9 cellular contexts compared by ENCODE assay signal in the genomic region with DNA sequence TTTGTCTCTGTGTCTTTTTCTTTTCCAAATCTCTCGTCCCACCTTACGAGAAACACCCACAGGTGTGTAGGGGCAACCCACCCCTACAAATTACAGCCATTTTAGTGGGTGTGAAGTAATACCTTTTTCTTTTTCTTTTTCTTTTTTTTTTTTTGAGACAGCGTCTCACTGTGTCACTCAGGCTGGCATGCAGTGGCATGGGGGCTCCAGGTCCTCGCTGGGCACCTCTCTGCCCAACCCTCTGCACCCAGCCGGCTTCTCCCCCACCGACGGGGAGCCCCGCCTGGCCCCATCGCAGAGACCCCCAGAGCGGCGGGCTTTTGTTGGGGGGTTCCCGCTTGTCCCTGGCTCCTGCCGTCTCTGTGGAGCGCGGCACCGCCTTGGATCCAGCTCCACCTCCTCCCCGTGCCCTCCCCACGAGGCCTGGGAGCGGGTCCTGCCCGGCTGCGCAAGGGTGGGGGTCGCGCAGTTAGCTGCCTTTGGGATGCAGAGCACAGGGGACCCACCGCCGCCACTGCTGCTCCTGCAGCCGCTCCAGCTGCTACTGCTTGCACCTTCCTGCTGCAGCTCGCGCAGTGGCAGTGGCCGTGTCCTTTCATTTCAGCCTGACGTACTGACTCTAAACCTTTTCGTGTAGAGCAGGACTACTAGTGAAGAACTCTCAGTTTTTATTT. TPM values are rescaled to one million over a fixed set of nuclear protein-coding genes. Genes with fewer than 3 reads are reported as not detected.
DNase-seq lines count a peak whose midpoint lies in the region; ATAC-seq and TF ChIP-seq lines count a peak whose summit lies in the region.
"Had no signal": no experiment of that assay in that cellular context is flagged by ENCODE, and none has a peak within 500 bp of the region (broad histone marks: within the 10 kb centered on the region; RNA-seq: fewer than 3 reads in every experiment).

No MANE protein-coding gene starts in this region.

- peak overlapping the region; percentile 98 for H3K27ac ChIP-seq in HUES48 (ENCODE audit: low read depth, low read length)
- no peak overlapping the region for H3K27ac ChIP-seq in cardiac muscle cell
- H3K27ac ChIP-seq in rectal smooth muscle tissue (ENCODE audit: low read depth, low read length), result no peak overlapping the region
- H3K27ac ChIP-seq: thyroid gland had no signal

- H3K27me3 ChIP-seq in HUES48 (ENCODE audit: control insufficient read depth, insufficient read depth, low read length), result no peaks in the 10 kb centered on the region
- peaks cover 15% of the 10 kb centered on the region for H3K27me3 ChIP-seq in cardiac muscle cell
- H3K27me3 ChIP-seq in rectal smooth muscle tissue (ENCODE audit: control insufficient read depth, insufficient read depth, low read length), result no peaks in the 10 kb centered on the region
- H3K27me3 ChIP-seq: thyroid gland had no signal

- peak; percentile 16 for DNase-seq in DMS 273 (lab: John Stamatoyannopoulos, UW; ENCODE audit: unreplicated experiment)
- DNase-seq in DMS 273 treated with DMSO at 0.1 percent for 48 hours (lab: John Stamatoyannopoulos, UW), result no peak
- DNase-seq in activated T-cell treated with anti-CD3 and anti-CD28 coated beads, Interleukin-2, amount 50 U/mL, for 72 hours, result peak; percentile 39 to 46
- peak in 1 of 2 donors; percentile 15 for DNase-seq in cardiac muscle cell (ENCODE audit: low read depth in 1 of 2, low spot score in 1 of 2)
- no peak for DNase-seq in DMS79 treated with DMSO at 0.1 percent for 48 hours (lab: John Stamatoyannopoulos, UW)

- H3K4me3 Mint-ChIP-seq in activated T-cell treated with anti-CD3 and anti-CD28 coated beads, Interleukin-2, amount 50 U/mL, for 72 hours, result peak overlapping the region; percentile 76 to 78

- H3K4me1 Mint-ChIP-seq in activated T-cell treated with anti-CD3 and anti-CD28 coated beads, Interleukin-2, amount 50 U/mL, for 72 hours (ENCODE audit: low read depth), result peaks cover 11% of the 10 kb centered on the region

- peaks cover 29% of the 10 kb centered on the region for H3K9me3 ChIP-seq in HUES48 (ENCODE audit: control insufficient read depth, insufficient read depth, low read length)
- H3K9me3 ChIP-seq in cardiac muscle cell (ENCODE audit: low read depth), result no peaks in the 10 kb centered on the region
- H3K9me3 ChIP-seq: thyroid gland had no signal

- peaks cover 1 to 11% of the 10 kb centered on the region in 2 donors for H3K9me3 Mint-ChIP-seq in activated T-cell treated with anti-CD3 and anti-CD28 coated beads, Interleukin-2, amount 50 U/mL, for 72 hours

- H3K9ac ChIP-seq in HUES48 (ENCODE audit: low read depth, low read length) (peak overlapping the region; percentile 71), rectal smooth muscle tissue (ENCODE audit: low read length) (no peak overlapping the region)

- no peaks in the 10 kb centered on the region for H3K27me3 Mint-ChIP-seq in activated T-cell treated with anti-CD3 and anti-CD28 coated beads, Interleukin-2, amount 50 U/mL, for 72 hours (ENCODE audit: low read depth)

- no peak for TF ChIP-seq CTCF in cardiac muscle cell (IDR thresholded peaks at IDR 0.05; ENCODE audit: low read depth, low read length)

- ATAC-seq in activated T-cell treated with anti-CD3 and anti-CD28 coated beads, Interleukin-2, amount 50 U/mL, for 72 hours (replicated peaks in 1 of 2), result peak; percentile 79 to 81
- ATAC-seq in HG02870 (IDR thresholded peaks at IDR 0.05; ENCODE audit: unreplicated experiment), result no peak

- peaks cover 12% of the 10 kb centered on the region for H3K4me1 ChIP-seq in HUES48 (ENCODE audit: control insufficient read depth, insufficient read depth, low read length)
- H3K4me1 ChIP-seq in cardiac muscle cell (ENCODE audit: low read depth), result no peaks in the 10 kb centered on the region
- H3K4me1 ChIP-seq in rectal smooth muscle tissue (ENCODE audit: control insufficient read depth, insufficient read depth, low read length), result no peaks in the 10 kb centered on the region

- H3K4me3 ChIP-seq in HUES48 (ENCODE audit: low read depth, low read length) (peak overlapping the region; percentile 60), cardiac muscle cell (peak overlapping the region; percentile 18), rectal smooth muscle tissue (ENCODE audit: low read length) (peak overlapping the region; percentile 48)

- no peaks in the 10 kb centered on the region for H3K36me3 ChIP-seq in HUES48 (ENCODE audit: control insufficient read depth, insufficient read depth, low read length)
- H3K36me3 ChIP-seq in cardiac muscle cell, result no peaks in the 10 kb centered on the region
- H3K36me3 ChIP-seq in rectal smooth muscle tissue (ENCODE audit: control insufficient read depth, insufficient read depth, low read length), result no peaks in the 10 kb centered on the region
- H3K36me3 ChIP-seq: thyroid gland had no signal

- H3K36me3 Mint-ChIP-seq in activated T-cell treated with anti-CD3 and anti-CD28 coated beads, Interleukin-2, amount 50 U/mL, for 72 hours (ENCODE audit: insufficient read depth in 2 of 2), result peaks cover 14 to 17% of the 10 kb centered on the region in 2 donors

- no peak overlapping the region for H3K27ac Mint-ChIP-seq in activated T-cell treated with anti-CD3 and anti-CD28 coated beads, Interleukin-2, amount 50 U/mL, for 72 hours

RNA-seq across cellular contexts. Expression of gene NVL, which starts 10.9 kb away (rescaled TPM):
- 10 to 100 TPM; 39.0 to 51.7 TPM for total RNA-seq in activated T-cell treated with anti-CD3 and anti-CD28 coated beads, Interleukin-2, amount 50 U/mL, for 72 hours
- 32.7 and 33.3 TPM in 2 replicates for total RNA-seq in cardiac muscle cell
- 24.0 and 27.6 TPM in 2 replicates for polyA plus RNA-seq in cardiac muscle cell

RNA-seq across cellular contexts. Expression of gene CNIH4, which starts 15.8 kb away (rescaled TPM):
- total RNA-seq in activated T-cell treated with anti-CD3 and anti-CD28 coated beads, Interleukin-2, amount 50 U/mL, for 72 hours, result 10 to 100 TPM; 50.3 to 55.3 TPM
- total RNA-seq in cardiac muscle cell, result 15.0 and 24.3 TPM in 2 replicates
- 69.5 and 80.0 TPM in 2 replicates for polyA plus RNA-seq in cardiac muscle cell

Comparison
In these comparisons a context has a peak if more than half of its experiments do, and no peak if none do; other contexts are left out.
1. DNase-seq: peak in DMS 273 (single experiment) and activated T-cell treated with anti-CD3 and anti-CD28 coated beads, Interleukin-2, amount 50 U/mL, for 72 hours (2 of 2); none in DMS 273 treated with DMSO at 0.1 percent for 48 hours (single experiment) and DMS79 treated with DMSO at 0.1 percent for 48 hours (single experiment).
2. Peak in every context shown above with its lines, with median percentiles within 50 percentile points of each other: H3K4me3 ChIP-seq.